ENCODE assay signal across 1 cellular context in genomic region chr6:56814802-56815201, GRCh38.
TF ChIP-seq lines count a peak whose summit lies in the region.

No MANE protein-coding gene starts in this region.

TF ChIP-seq in A549, 52 proteins besides CTCF, POLR2A, EP300 and RAD21 (continued from another document):
- TF ChIP-seq ATOH8 (CRISPR knock-in tag; IDR thresholded peaks at IDR 0.05; ENCODE audit: low read depth) (no peak), RCOR1 (IDR thresholded peaks at IDR 0.05; ENCODE audit: low read depth, low read length) (no peak)
- TF ChIP-seq, protein P1, sequence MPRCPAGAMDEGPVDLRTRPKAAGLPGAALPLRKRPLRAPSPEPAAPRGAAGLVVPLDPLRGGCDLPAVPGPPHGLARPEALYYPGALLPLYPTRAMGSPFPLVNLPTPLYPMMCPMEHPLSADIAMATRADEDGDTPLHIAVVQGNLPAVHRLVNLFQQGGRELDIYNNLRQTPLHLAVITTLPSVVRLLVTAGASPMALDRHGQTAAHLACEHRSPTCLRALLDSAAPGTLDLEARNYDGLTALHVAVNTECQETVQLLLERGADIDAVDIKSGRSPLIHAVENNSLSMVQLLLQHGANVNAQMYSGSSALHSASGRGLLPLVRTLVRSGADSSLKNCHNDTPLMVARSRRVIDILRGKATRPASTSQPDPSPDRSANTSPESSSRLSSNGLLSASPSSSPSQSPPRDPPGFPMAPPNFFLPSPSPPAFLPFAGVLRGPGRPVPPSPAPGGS (IDR thresholded peaks at IDR 0.05): no peak
TF ChIP-seq in A549: peak in this region for 0.
